In genomic region chr12:56332512-56333196, GRCh38 we compare ENCODE assay signal across 8 cellular contexts. TPM values are rescaled to one million over a fixed set of nuclear protein-coding genes. Genes with fewer than 3 reads are reported as not detected.
A peak's percentile ranks its signal among the peaks of the same experiment; 100 is the strongest.
DNase-seq lines count a peak whose midpoint lies in the region; ATAC-seq and TF ChIP-seq lines count a peak whose summit lies in the region.

No MANE protein-coding gene starts in this region.

- in situ Hi-C loops in G401 (cut with HindIII; ENCODE audit: low sequenced_read_pairs) = no loop called here

- H3K36me3 ChIP-seq in SJCRH30 = no peaks in the 10 kb centered on the region
- H3K36me3 ChIP-seq in esophagus squamous epithelium = peaks cover 0 to 10% (median 0%) of the 10 kb centered on the region in 3 donors

- H3K9me3 ChIP-seq in SJCRH30 (replicated peaks) (no peaks in the 10 kb centered on the region), esophagus squamous epithelium (no peaks in the 10 kb centered on the region)

- intact Hi-C loops in esophagus squamous epithelium (cut with DNase I) = no loop called here

- TF ChIP-seq POLR2A in esophagus squamous epithelium (IDR thresholded peaks at IDR 0.05) = no peak

- ATAC-seq in HG02610 (IDR thresholded peaks at IDR 0.05; ENCODE audit: unreplicated experiment) (no peak), HG02973 (IDR thresholded peaks at IDR 0.05; ENCODE audit: unreplicated experiment) (no peak)

- TF ChIP-seq CTCF in esophagus squamous epithelium (IDR thresholded peaks at IDR 0.05) = no peak

- H3K27me3 ChIP-seq in SJCRH30 = no peaks in the 10 kb centered on the region
- no peaks in the 10 kb centered on the region for H3K27me3 ChIP-seq in esophagus squamous epithelium

- 89 to 94% methylated on average over 7 to 8 of the region's 11 CpGs for WGBS in esophagus squamous epithelium, 2 donors

- H3K4me1 ChIP-seq in SJCRH30 = peaks cover 8% of the 10 kb centered on the region; the same call in 1 of the 2 replicates
- H3K4me1 ChIP-seq in esophagus squamous epithelium = peaks cover 7 to 18% (median 9%) of the 10 kb centered on the region in 3 donors

- peak overlapping the region; percentile 64 for H3K4me3 ChIP-seq in SJCRH30
- H3K4me3 ChIP-seq in esophagus squamous epithelium = peak overlapping the region; percentile 41 to 82 (median 66)

- H3K27ac ChIP-seq in SJCRH30 (peak overlapping the region; percentile 88), esophagus squamous epithelium (peak overlapping the region; percentile 88 to 96 (median 96))

- peak; percentile 8 for DNase-seq in G401 (ENCODE audit: low spot score)
- DNase-seq in SJCRH30 = peak in 1 of 2 experiments; percentile 16
- DNase-seq in esophagus squamous epithelium (lab: John Stamatoyannopoulos, UW) = no peak
- DNase-seq in retina = peak; percentile 4
- no peak for DNase-seq in NCI-H446 (lab: John Stamatoyannopoulos, UW)
- DNase-seq in NCI-H2196 (lab: John Stamatoyannopoulos, UW; ENCODE audit: unreplicated experiment) = no peak

RNA-seq across cellular contexts. Expression of gene PAN2, which starts 1.1 kb away (rescaled TPM):
- 16.9 and 18.0 TPM in 2 replicates for total RNA-seq in G401 (2014; rRNA removed; shearing (Covaris generic))
- total RNA-seq in SJCRH30 (2014; rRNA removed; shearing (Covaris generic)) = 25.5 and 27.9 TPM in 2 replicates
- total RNA-seq in esophagus squamous epithelium = 10 to 100 TPM; 10.2 to 35.9 (median 14.9) TPM

RNA-seq across cellular contexts. Expression of gene IL23A, which starts 6.0 kb away (rescaled TPM):
- total RNA-seq in G401 (2014; rRNA removed; shearing (Covaris generic)) = 1.3 and 5.3 TPM in 2 replicates
- total RNA-seq in SJCRH30 (2014; rRNA removed; shearing (Covaris generic)) = 0.41 TPM in 1 of 2 replicates, not detected in the other
- 10 to 100 TPM in 1 of 4 donors, 1 to 10 TPM in 2, not detected in 1; 2.6 to 28.6 (median 2.8) TPM for total RNA-seq in esophagus squamous epithelium

RNA-seq across cellular contexts. Expression of gene CNPY2, which starts 16.9 kb away (rescaled TPM):
- total RNA-seq in G401 (2014; rRNA removed; shearing (Covaris generic)) = 153 and 218 TPM in 2 replicates
- 75.2 and 80.9 TPM in 2 replicates for total RNA-seq in SJCRH30 (2014; rRNA removed; shearing (Covaris generic))
- total RNA-seq in esophagus squamous epithelium = 10 to 100 TPM; 37.2 to 66.6 (median 55.3) TPM

RNA-seq across cellular contexts. Expression of gene STAT2, which starts 27.3 kb away (rescaled TPM):
- total RNA-seq in G401 (2014; rRNA removed; shearing (Covaris generic)) = 25.6 and 26.9 TPM in 2 replicates
- 38.8 and 44.0 TPM in 2 replicates for total RNA-seq in SJCRH30 (2014; rRNA removed; shearing (Covaris generic))
- total RNA-seq in esophagus squamous epithelium = 10 to 100 TPM; 54.3 to 83.7 (median 62.4) TPM

RNA-seq across cellular contexts. Expression of gene APOF, which starts 30.0 kb away (rescaled TPM):
- total RNA-seq in G401 (2014; rRNA removed; shearing (Covaris generic)) = not detected in 2 replicates
- total RNA-seq in SJCRH30 (2014; rRNA removed; shearing (Covaris generic)) = not detected in 2 replicates
- not detected for total RNA-seq in esophagus squamous epithelium

Comparison
In these comparisons a context has a peak if more than half of its experiments do, and no peak if none do; other contexts are left out.
1. DNase-seq: peak in G401 (single experiment) and retina (single experiment); none in esophagus squamous epithelium (single experiment), NCI-H446 (0 of 2) and NCI-H2196 (single experiment).